Comparison of ENCODE assay signal across 8 cellular contexts in the genomic region with DNA sequence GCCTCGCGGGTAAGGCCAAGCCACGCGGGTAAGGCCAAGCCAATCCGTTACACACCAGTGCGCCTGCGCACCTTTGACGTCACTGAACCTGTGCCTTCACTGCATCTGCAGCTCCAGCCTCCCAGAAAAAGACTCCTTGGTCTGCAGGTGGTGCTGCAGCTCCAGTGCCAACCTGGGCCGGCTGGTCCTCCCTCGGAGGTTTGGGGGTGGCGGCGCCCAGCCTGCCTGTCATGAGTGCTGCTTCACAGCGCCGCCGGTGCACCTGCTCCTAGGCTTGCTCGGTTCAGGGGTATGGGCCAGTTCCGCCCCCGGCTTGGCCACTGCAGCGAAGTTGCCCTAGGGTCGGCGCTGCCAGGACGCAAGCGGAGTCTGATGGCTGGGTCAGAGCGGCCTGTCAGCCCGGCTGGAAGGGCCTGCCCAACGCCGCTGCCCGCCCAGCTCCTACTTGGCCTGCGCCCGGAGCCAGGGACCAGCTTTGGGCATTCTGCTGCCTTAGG.
DNase-seq lines count a peak whose midpoint lies in the region; ATAC-seq and TF ChIP-seq lines count a peak whose summit lies in the region.

No MANE protein-coding gene starts in this region.

- H3K36me3 ChIP-seq in RWPE2 (ENCODE audit: low read depth) (no peaks in the 10 kb centered on the region), MG63 (no peaks in the 10 kb centered on the region)

- DNase-seq in RWPE2 (ENCODE audit: low spot score) (no peak), left colon (no peak), SIG-M5 treated with dmso at 0.1 percent for 504 hours (lab: John Stamatoyannopoulos, UW; ENCODE audit: unreplicated experiment) (no peak), MG63 (no peak)
- peak; percentile 18 for DNase-seq in activated naive CD8-positive, alpha-beta T cell treated with anti-CD3 and anti-CD28 coated beads, Interleukin-2, amount 50 U/mL, for 24 hours
- peak; percentile 1 for DNase-seq in stimulated activated naive CD4-positive, alpha-beta T cell treated with Interleukin-2 at 50 U/mL for 16 hours (lab: John Stamatoyannopoulos, UW)

- no peaks in the 10 kb centered on the region for H3K9me3 Mint-ChIP-seq in activated naive CD8-positive, alpha-beta T cell treated with anti-CD3 and anti-CD28 coated beads, Interleukin-2, amount 50 U/mL, for 24 hours

- H3K9me3 ChIP-seq in RWPE2 (ENCODE audit: severe bottlenecking) (no peaks in the 10 kb centered on the region), MG63 (no peaks in the 10 kb centered on the region)

- H3K4me1 Mint-ChIP-seq in activated naive CD8-positive, alpha-beta T cell treated with anti-CD3 and anti-CD28 coated beads, Interleukin-2, amount 50 U/mL, for 24 hours, result no peaks in the 10 kb centered on the region

- no peaks in the 10 kb centered on the region for H3K4me1 ChIP-seq in RWPE2 (ENCODE audit: insufficient read depth, poor library complexity, severe bottlenecking)

- no peaks in the 10 kb centered on the region for H3K36me3 Mint-ChIP-seq in activated naive CD8-positive, alpha-beta T cell treated with anti-CD3 and anti-CD28 coated beads, Interleukin-2, amount 50 U/mL, for 24 hours (ENCODE audit: low read depth)

- H3K4me3 Mint-ChIP-seq in activated naive CD8-positive, alpha-beta T cell treated with anti-CD3 and anti-CD28 coated beads, Interleukin-2, amount 50 U/mL, for 24 hours, result no peak overlapping the region

- H3K4me3 ChIP-seq in RWPE2 (ENCODE audit: severe bottlenecking), result no peak overlapping the region
- no peak overlapping the region for H3K4me3 ChIP-seq in MG63

- H3K27me3 ChIP-seq in RWPE2 (ENCODE audit: insufficient read depth, poor library complexity, severe bottlenecking) (no peaks in the 10 kb centered on the region), MG63 (no peaks in the 10 kb centered on the region)

- peak; percentile 12 for TF ChIP-seq CTCF in RWPE2 (IDR thresholded peaks at IDR 0.05; ENCODE audit: poor library complexity, severe bottlenecking)

- peaks cover 3% of the 10 kb centered on the region for H3K27me3 Mint-ChIP-seq in activated naive CD8-positive, alpha-beta T cell treated with anti-CD3 and anti-CD28 coated beads, Interleukin-2, amount 50 U/mL, for 24 hours

- H3K27ac ChIP-seq in RWPE2 (ENCODE audit: poor library complexity, severe bottlenecking), result no peak overlapping the region

- no peak overlapping the region for H3K27ac Mint-ChIP-seq in activated naive CD8-positive, alpha-beta T cell treated with anti-CD3 and anti-CD28 coated beads, Interleukin-2, amount 50 U/mL, for 24 hours

- intact Hi-C loops in left colon (cut with DNase I, micrococcal nuclease), result no loop called here

- ATAC-seq in RWPE2 (ENCODE audit: low read depth) (no peak), left colon (peak; percentile 31), GM21360 (IDR thresholded peaks at IDR 0.05; ENCODE audit: unreplicated experiment) (no peak), GM21515 (IDR thresholded peaks at IDR 0.05; ENCODE audit: unreplicated experiment) (no peak)
- ATAC-seq in activated naive CD8-positive, alpha-beta T cell treated with anti-CD3 and anti-CD28 coated beads, Interleukin-2, amount 50 U/mL, for 24 hours, result no peak

Comparison
In these comparisons a context has a peak if more than half of its experiments do, and no peak if none do; other contexts are left out.
1. DNase-seq: peak in activated naive CD8-positive, alpha-beta T cell treated with anti-CD3 and anti-CD28 coated beads, Interleukin-2, amount 50 U/mL, for 24 hours (single experiment) and stimulated activated naive CD4-positive, alpha-beta T cell treated with Interleukin-2 at 50 U/mL for 16 hours (single experiment); none in RWPE2 (single experiment), left colon (0 of 2), SIG-M5 treated with dmso at 0.1 percent for 504 hours (single experiment) and MG63 (single experiment).